ENCODE assay signal across 9 cellular contexts in the genomic region with DNA sequence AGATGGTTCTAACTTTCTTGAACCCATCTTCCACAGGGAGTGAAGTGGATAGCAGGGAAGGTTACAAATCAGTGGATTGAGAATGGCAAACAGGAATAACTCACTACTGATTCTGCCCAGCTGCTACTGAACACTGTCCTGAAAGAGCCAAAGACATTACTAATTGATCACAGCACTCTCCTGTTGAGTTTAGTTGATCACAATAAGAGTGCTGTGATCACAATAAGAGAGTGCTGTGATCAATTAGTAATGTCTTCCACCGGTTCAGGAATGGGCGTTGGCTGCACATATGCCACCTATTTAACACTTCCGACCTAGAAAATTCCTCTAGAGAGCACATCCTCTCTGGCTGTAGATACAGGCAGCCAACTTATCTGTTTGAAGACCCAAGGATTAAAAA. TPM values are rescaled to one million over a fixed set of nuclear protein-coding genes. Genes with fewer than 3 reads are reported as not detected.
DNase-seq lines count a peak whose midpoint lies in the region; FAIRE-seq and TF ChIP-seq lines count a peak whose summit lies in the region.
"Had no signal": no experiment of that assay in that cellular context is flagged by ENCODE, and none has a peak within 500 bp of the region (broad histone marks: within the 10 kb centered on the region; RNA-seq: fewer than 3 reads in every experiment).

No MANE protein-coding gene starts in this region.

- H3K9me3 Mint-ChIP-seq in Calu3 (ENCODE audit: low read depth, unreplicated experiment), result peaks cover 2% of the 10 kb centered on the region
- H3K9me3 Mint-ChIP-seq: T-helper 1 cell treated with Interleukin-12 subunit alpha and Interleukin-12 subunit beta and Interleukin-4 antibody, amounts not matched to agents 30 μg/mL and 1 μg/mL, for 36 hours had no signal

- no peak overlapping the region for H3K4me3 Mint-ChIP-seq in Calu3 (ENCODE audit: low read depth, unreplicated experiment)
- H3K4me3 Mint-ChIP-seq: T-helper 1 cell treated with Interleukin-12 subunit alpha and Interleukin-12 subunit beta and Interleukin-4 antibody, amounts not matched to agents 30 μg/mL and 1 μg/mL, for 36 hours had no signal

- FAIRE-seq in GM19239 (lab: Jason Lieb, UNC), result no peak

- intact Hi-C loops in Calu3 (cut with micrococcal nuclease; ENCODE audit: unreplicated experiment) (no loop called here), esophagus muscularis mucosa (cut with DNase I) (no loop called here), esophagus squamous epithelium (cut with DNase I) (no loop called here)

- BruUV-seq in Calu3 (replicated peaks; lab: Mats Ljungman, UMichigan), result no TSS peak

- TF ChIP-seq EP300 in esophagus muscularis mucosa (IDR thresholded peaks at IDR 0.05), result no peak

- 11% methylated on average over 3 of the region's 3 CpGs for WGBS in esophagus muscularis mucosa
- WGBS in esophagus squamous epithelium, 2 donors, result 8 to 19% methylated on average over 3 of the region's 3 CpGs

- TF ChIP-seq CTCF in Calu3 (IDR thresholded peaks at IDR 0.05; ENCODE audit: unreplicated experiment) (no peak), esophagus muscularis mucosa (IDR thresholded peaks at IDR 0.05) (no peak), coronary artery (IDR thresholded peaks at IDR 0.05) (no peak), esophagus squamous epithelium (IDR thresholded peaks at IDR 0.05) (no peak)

- H3K4me3 ChIP-seq in iPS-20b (ENCODE audit: low read length), result peak overlapping the region; percentile 33; the same call in 1 of the 2 replicates
- no peak overlapping the region for H3K4me3 ChIP-seq in esophagus muscularis mucosa
- no peak overlapping the region for H3K4me3 ChIP-seq in coronary artery
- no peak overlapping the region for H3K4me3 ChIP-seq in esophagus squamous epithelium

- TF ChIP-seq POLR2A in esophagus muscularis mucosa (IDR thresholded peaks at IDR 0.05; ENCODE audit: low read depth) (no peak), esophagus squamous epithelium (IDR thresholded peaks at IDR 0.05) (no peak)

- no peaks in the 10 kb centered on the region for H3K36me3 ChIP-seq in iPS-20b (ENCODE audit: insufficient read depth, low read depth, low read length)
- no peaks in the 10 kb centered on the region for H3K36me3 ChIP-seq in esophagus muscularis mucosa
- no peaks in the 10 kb centered on the region for H3K36me3 ChIP-seq in esophagus squamous epithelium

- no peak overlapping the region for H3K27ac ChIP-seq in iPS-20b (ENCODE audit: low read length)
- H3K27ac ChIP-seq in esophagus muscularis mucosa (replicated peaks in 1 of 4), result no peak overlapping the region
- no peak overlapping the region for H3K27ac ChIP-seq in coronary artery
- no peak overlapping the region for H3K27ac ChIP-seq in esophagus squamous epithelium

- H3K9me3 ChIP-seq in iPS-20b (ENCODE audit: insufficient read depth, low read depth, low read length), result no peaks in the 10 kb centered on the region
- no peaks in the 10 kb centered on the region for H3K9me3 ChIP-seq in esophagus muscularis mucosa
- H3K9me3 ChIP-seq in esophagus squamous epithelium, result no peaks in the 10 kb centered on the region

- CTCF ChIA-PET in Calu3 (lab: Charles Lee), result interaction anchor here (0.6 to 2.0 kb wide), 2 partner anchors 54 to 264 kb away, joined by 3 to 10 read pairs; no protein-coding TSS in a partner anchor

- H3K27me3 Mint-ChIP-seq in Calu3 (ENCODE audit: unreplicated experiment), result peaks cover 30% of the 10 kb centered on the region

- no peaks in the 10 kb centered on the region for H3K36me3 Mint-ChIP-seq in Calu3 (ENCODE audit: insufficient read depth, unreplicated experiment)

- no peak overlapping the region for H3K9ac ChIP-seq in iPS-20b (ENCODE audit: low read depth, low read length)

- DNase-seq in Calu3 (peak; percentile 40), HuH-7 (ENCODE audit: low spot score) (peak; percentile 43), SK-N-DZ (ENCODE audit: low spot score) (peak; percentile 61), esophagus muscularis mucosa (ENCODE audit: extremely low spot score) (no peak), GM19239 (ENCODE audit: insufficient read length, low spot score) (no peak), coronary artery (ENCODE audit: low spot score) (no peak), esophagus squamous epithelium (lab: John Stamatoyannopoulos, UW) (no peak)

- H3K4me1 ChIP-seq in iPS-20b (ENCODE audit: insufficient read depth, low read length), result no peaks in the 10 kb centered on the region; the same call in 1 of the 2 replicates
- no peaks in the 10 kb centered on the region for H3K4me1 ChIP-seq in esophagus muscularis mucosa
- peaks cover 0 to 21% (median 12%) of the 10 kb centered on the region in 3 donors for H3K4me1 ChIP-seq in esophagus squamous epithelium

- peaks cover 12% of the 10 kb centered on the region for H3K4me1 Mint-ChIP-seq in Calu3 (ENCODE audit: low read depth, unreplicated experiment)

- no peaks in the 10 kb centered on the region for H3K27me3 ChIP-seq in iPS-20b (ENCODE audit: insufficient read depth, low read length)
- H3K27me3 ChIP-seq in esophagus muscularis mucosa, result no peaks in the 10 kb centered on the region
- no peaks in the 10 kb centered on the region for H3K27me3 ChIP-seq in esophagus squamous epithelium

- H3K27ac Mint-ChIP-seq in Calu3 (ENCODE audit: unreplicated experiment), result no peak overlapping the region
- H3K27ac Mint-ChIP-seq: T-helper 1 cell treated with Interleukin-12 subunit alpha and Interleukin-12 subunit beta and Interleukin-4 antibody, amounts not matched to agents 30 μg/mL and 1 μg/mL, for 36 hours had no signal

RNA-seq across cellular contexts. Expression of a gene that starts 11.4 kb away (rescaled TPM):
- total RNA-seq in Calu3 (2022) (not detected in 2 replicates), esophagus muscularis mucosa (under 1 TPM in 1 of 4 donors, not detected in 3; 0.19 TPM), esophagus squamous epithelium (under 1 TPM in 1 of 4 donors, not detected in 3; 0.13 TPM)
- not detected in 2 replicates for polyA plus RNA-seq in SK-N-DZ (2014; cell fraction: cytosol; rRNA removed)
- not detected in 2 replicates for polyA plus RNA-seq in SK-N-DZ (2014; cell fraction: nucleus; rRNA removed)

RNA-seq across cellular contexts. Expression of a gene that starts 12.8 kb away (rescaled TPM):
- total RNA-seq in Calu3 (2022) (80.3 and 81.9 TPM in 2 replicates), esophagus muscularis mucosa (100 to 1,000 TPM; 130 to 182 (median 158) TPM), esophagus squamous epithelium (10 to 100 TPM; 33.7 to 58.4 (median 36.8) TPM)
- polyA plus RNA-seq in SK-N-DZ (2014; cell fraction: cytosol; rRNA removed), result 8.1 and 12.4 TPM in 2 replicates
- polyA plus RNA-seq in SK-N-DZ (2014; cell fraction: nucleus; rRNA removed), result 7.7 and 8.8 TPM in 2 replicates

RNA-seq across cellular contexts. Expression of a gene that starts 33.0 kb away (rescaled TPM):
- total RNA-seq in Calu3 (2022), result not detected in 2 replicates
- polyA plus RNA-seq in SK-N-DZ (2014; cell fraction: cytosol; rRNA removed), result not detected in 2 replicates
- polyA plus RNA-seq in SK-N-DZ (2014; cell fraction: nucleus; rRNA removed), result not detected in 2 replicates
- total RNA-seq in esophagus muscularis mucosa, result not detected
- total RNA-seq in esophagus squamous epithelium, result under 1 TPM in 1 of 4 donors, not detected in 3; 0.49 TPM

RNA-seq across cellular contexts. Expression of a gene that starts 41.4 kb away (rescaled TPM):
- 19.9 and 21.9 TPM in 2 replicates for total RNA-seq in Calu3 (2022)
- 5.8 and 8.7 TPM in 2 replicates for polyA plus RNA-seq in SK-N-DZ (2014; cell fraction: cytosol; rRNA removed)
- 38.7 and 55.2 TPM in 2 replicates for polyA plus RNA-seq in SK-N-DZ (2014; cell fraction: nucleus; rRNA removed)
- 1 to 10 TPM; 5.0 to 9.9 (median 6.2) TPM for total RNA-seq in esophagus muscularis mucosa
- 10 to 100 TPM in 1 of 4 donors, 1 to 10 TPM in 3; 5.9 to 15.8 (median 9.0) TPM for total RNA-seq in esophagus squamous epithelium

RNA-seq across cellular contexts. Expression of a gene that starts 55.4 kb away (rescaled TPM):
- not detected in 2 replicates for total RNA-seq in Calu3 (2022)
- polyA plus RNA-seq in SK-N-DZ (2014; cell fraction: cytosol; rRNA removed), result not detected in 2 replicates
- polyA plus RNA-seq in SK-N-DZ (2014; cell fraction: nucleus; rRNA removed), result not detected in 2 replicates
- 10 to 100 TPM in 1 of 4 donors, 1 to 10 TPM in 2, under 1 TPM in 1; 0.83 to 12.0 (median 7.3) TPM for total RNA-seq in esophagus muscularis mucosa
- total RNA-seq in esophagus squamous epithelium, result 1 to 10 TPM in 2 of 4 donors, under 1 TPM in 2; 0.30 to 2.3 (median 0.94) TPM

Comparison
In these comparisons a context has a peak if more than half of its experiments do, and no peak if none do; other contexts are left out.
1. DNase-seq: peak in Calu3 (single experiment), HuH-7 (single experiment) and SK-N-DZ (single experiment); none in esophagus muscularis mucosa (single experiment), GM19239 (single experiment), coronary artery (single experiment) and esophagus squamous epithelium (single experiment).